Comparison of ENCODE assay signal across 12 cellular contexts in genomic region chr7:29207469-29207868, GRCh38. TPM values are rescaled to one million over a fixed set of nuclear protein-coding genes. Genes with fewer than 3 reads are reported as not detected.
DNase-seq lines count a peak whose midpoint lies in the region; ATAC-seq and FAIRE-seq lines count a peak whose summit lies in the region.
"Had no signal": no experiment of that assay in that cellular context is flagged by ENCODE, and none has a peak within 500 bp of the region (broad histone marks: within the 10 kb centered on the region; RNA-seq: fewer than 3 reads in every experiment).

No MANE protein-coding gene starts in this region.

- no peak overlapping the region for H3K4me3 ChIP-seq in small intestine (ENCODE audit: low read depth in 1 of 2, low read length in 2 of 2)
- H3K4me3 ChIP-seq: transverse colon had no signal

- H3K4me3 Mint-ChIP-seq in activated T-cell treated with anti-CD3 and anti-CD28 coated beads, Interleukin-2, amount 50 U/mL, for 4 hours, result no peak overlapping the region
- no peak overlapping the region for H3K4me3 Mint-ChIP-seq in dendritic cell treated with granulocyte-macrophage colony-stimulating factor and Interleukin-4, amounts not matched to agents 40 ng/mL and 50 ng/mL, for 4 days

- WGBS in small intestine, 3 donors, result 17 to 40% (median 24%) methylated on average over 6 of the region's 6 CpGs

- DNase-seq in activated T-cell treated with anti-CD3 and anti-CD28 coated beads, Interleukin-2, amount 50 U/mL, for 4 hours, result no peak
- no peak for DNase-seq in activated T-cell treated with anti-CD3 and anti-CD28 coated beads, Interleukin-2, amount 50 U/mL, for 48 hours
- DNase-seq in NOMO-1 (lab: John Stamatoyannopoulos, UW; ENCODE audit: unreplicated experiment in 2 of 2) (peak; percentile 44 to 68), small intestine (peak; percentile 73), UCSD-AML1 (lab: John Stamatoyannopoulos, UW; ENCODE audit: unreplicated experiment) (no peak), HuH-7.5 (ENCODE audit: low spot score) (no peak)
- DNase-seq: activated CD8-positive, alpha-beta memory T cell treated with anti-CD3 and anti-CD28 coated beads for 24 hours; NCI-H146; transverse colon had no signal

- H3K36me3 ChIP-seq in small intestine (ENCODE audit: control insufficient read depth in 2 of 2, insufficient read depth in 2 of 2, low read length in 2 of 2), result no peaks in the 10 kb centered on the region
- H3K36me3 ChIP-seq: transverse colon had no signal

- no peak for FAIRE-seq in small intestine (lab: Jason Lieb, UNC)

- H3K4me1 ChIP-seq in small intestine (ENCODE audit: control insufficient read depth in 2 of 2, insufficient read depth in 1 of 2, low read depth in 1 of 2, low read length in 1 of 2), result peaks cover 0 to 9% of the 10 kb centered on the region in 2 donors

- no peaks in the 10 kb centered on the region for H3K9me3 Mint-ChIP-seq in activated T-cell treated with anti-CD3 and anti-CD28 coated beads, Interleukin-2, amount 50 U/mL, for 4 hours
- no peaks in the 10 kb centered on the region for H3K9me3 Mint-ChIP-seq in dendritic cell treated with granulocyte-macrophage colony-stimulating factor and Interleukin-4, amounts not matched to agents 40 ng/mL and 50 ng/mL, for 4 days

- H3K4me1 Mint-ChIP-seq in activated T-cell treated with anti-CD3 and anti-CD28 coated beads, Interleukin-2, amount 50 U/mL, for 4 hours (ENCODE audit: low read depth), result peaks cover 14% of the 10 kb centered on the region
- H3K4me1 Mint-ChIP-seq in dendritic cell treated with granulocyte-macrophage colony-stimulating factor and Interleukin-4, amounts not matched to agents 40 ng/mL and 50 ng/mL, for 4 days (ENCODE audit: low read depth), result peaks cover 70% of the 10 kb centered on the region

- no peaks in the 10 kb centered on the region for H3K27me3 Mint-ChIP-seq in activated T-cell treated with anti-CD3 and anti-CD28 coated beads, Interleukin-2, amount 50 U/mL, for 4 hours (ENCODE audit: low read depth)
- no peaks in the 10 kb centered on the region for H3K27me3 Mint-ChIP-seq in dendritic cell treated with granulocyte-macrophage colony-stimulating factor and Interleukin-4, amounts not matched to agents 40 ng/mL and 50 ng/mL, for 4 days

- intact Hi-C loops in dendritic cell treated with granulocyte-macrophage colony-stimulating factor and Interleukin-4, amounts not matched to agents 40 ng/mL and 50 ng/mL, for 4 days (cut with micrococcal nuclease), result no loop called here

- H3K36me3 Mint-ChIP-seq in activated T-cell treated with anti-CD3 and anti-CD28 coated beads, Interleukin-2, amount 50 U/mL, for 4 hours (ENCODE audit: insufficient read depth), result no peaks in the 10 kb centered on the region
- peaks cover 52% of the 10 kb centered on the region for H3K36me3 Mint-ChIP-seq in dendritic cell treated with granulocyte-macrophage colony-stimulating factor and Interleukin-4, amounts not matched to agents 40 ng/mL and 50 ng/mL, for 4 days (ENCODE audit: low read depth)

- ATAC-seq in activated T-cell treated with anti-CD3 and anti-CD28 coated beads, Interleukin-2, amount 50 U/mL, for 4 hours, result peak; percentile 46 to 71
- ATAC-seq in HG03108 (IDR thresholded peaks at IDR 0.05; ENCODE audit: unreplicated experiment), result no peak

- H3K9me3 ChIP-seq in small intestine (ENCODE audit: control insufficient read depth, low read depth), result no peaks in the 10 kb centered on the region
- H3K9me3 ChIP-seq: transverse colon had no signal

- H3K27me3 ChIP-seq in small intestine (ENCODE audit: control insufficient read depth in 2 of 2, insufficient read depth in 2 of 2, low read length in 2 of 2), result no peaks in the 10 kb centered on the region
- H3K27me3 ChIP-seq: transverse colon had no signal

- peak overlapping the region; percentile 61 to 81 for H3K27ac ChIP-seq in small intestine (ENCODE audit: low read depth in 1 of 2, low read length in 1 of 2)
- H3K27ac ChIP-seq: epithelial cell of prostate, transverse colon had no signal

- peak overlapping the region; percentile 27 for H3K27ac Mint-ChIP-seq in dendritic cell treated with granulocyte-macrophage colony-stimulating factor and Interleukin-4, amounts not matched to agents 40 ng/mL and 50 ng/mL, for 4 days

RNA-seq across cellular contexts. Expression of gene CHN2, which starts 12.9 kb away (rescaled TPM):
- total RNA-seq in activated T-cell treated with anti-CD3 and anti-CD28 coated beads, Interleukin-2, amount 50 U/mL, for 4 hours, result 1 to 10 TPM; 1.1 to 1.5 (median 1.4) TPM
- 100 to 1,000 TPM in 1 of 3 donors, 10 to 100 TPM in 2; 22.3 to 124 (median 61.3) TPM for polyA plus RNA-seq in small intestine

Comparison
In these comparisons a context has a peak if more than half of its experiments do, and no peak if none do; other contexts are left out.
1. DNase-seq: peak in NOMO-1 (2 of 2) and small intestine (single experiment); none in activated T-cell treated with anti-CD3 and anti-CD28 coated beads, Interleukin-2, amount 50 U/mL, for 4 hours (single experiment), activated T-cell treated with anti-CD3 and anti-CD28 coated beads, Interleukin-2, amount 50 U/mL, for 48 hours (0 of 2), UCSD-AML1 (single experiment) and HuH-7.5 (single experiment).